ENCODE assay signal across 11 cellular contexts in the genomic region with DNA sequence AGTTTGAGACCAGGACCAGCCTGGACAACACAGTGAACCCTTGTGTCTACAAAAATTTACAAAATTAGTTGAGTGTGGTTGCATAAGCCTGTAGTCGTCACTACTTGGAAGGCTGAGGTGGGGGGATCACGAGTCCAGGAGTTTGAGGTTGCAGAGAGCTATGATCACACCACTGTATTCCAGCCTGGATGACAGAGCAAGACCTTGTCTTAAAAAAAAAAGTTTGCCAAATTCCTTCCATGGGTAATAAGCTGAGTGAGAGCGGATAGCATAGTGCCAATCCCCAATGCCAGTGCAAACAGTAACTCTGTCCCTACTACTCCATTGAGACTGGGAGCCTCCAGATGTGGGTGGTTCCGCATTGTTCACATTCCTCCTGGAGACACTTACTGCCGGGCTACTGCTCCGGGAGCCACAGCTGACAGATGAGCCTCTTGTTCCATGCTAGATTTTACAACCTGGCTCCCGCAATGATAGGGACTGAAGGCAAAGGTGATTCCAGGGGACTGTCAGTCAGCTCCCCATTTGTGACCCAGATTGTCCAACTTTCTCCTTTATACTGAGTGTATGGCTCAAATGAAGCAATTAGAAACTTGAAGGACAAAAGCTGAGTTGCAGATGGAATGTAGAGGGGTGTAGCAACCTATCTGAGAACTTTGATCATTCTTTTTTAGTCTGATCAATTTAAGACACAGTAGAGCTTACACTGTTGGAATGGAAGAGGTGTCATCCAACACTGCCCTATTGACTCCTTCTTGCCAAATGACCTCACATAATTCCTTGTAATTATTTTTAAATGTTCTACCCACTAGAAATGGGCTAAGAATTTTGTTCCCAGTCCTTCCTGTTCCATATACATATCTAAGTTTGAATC. TPM values are rescaled to one million over a fixed set of nuclear protein-coding genes. Genes with fewer than 3 reads are reported as not detected.
A peak's percentile ranks its signal among the peaks of the same experiment; 100 is the strongest.
DNase-seq lines count a peak whose midpoint lies in the region; ATAC-seq and TF ChIP-seq lines count a peak whose summit lies in the region.
"Had no signal": no experiment of that assay in that cellular context is flagged by ENCODE, and none has a peak within 500 bp of the region (broad histone marks: within the 10 kb centered on the region; RNA-seq: fewer than 3 reads in every experiment).

No MANE protein-coding gene starts in this region.

- TF ChIP-seq CTCF in fibroblast of villous mesenchyme (IDR thresholded peaks at IDR 0.05; ENCODE audit: insufficient read depth, low read depth, low read length), result no peak

- DNase-seq in ELF-1 (ENCODE audit: low read depth, low spot score) (peak; percentile 84), RPMI7951 (ENCODE audit: low read depth) (peak; percentile 78), fibroblast of villous mesenchyme (ENCODE audit: low read depth) (peak; percentile 74), renal cortical epithelial cell (ENCODE audit: low read depth) (peak; percentile 71), NCI-H2107 (lab: John Stamatoyannopoulos, UW) (no peak)
- DNase-seq: activated gamma-delta T cell, left cardiac atrium, NCI-H1105 treated with DMSO at 0.1 percent for 48 hours had no signal

- no peak overlapping the region for H3K4me3 ChIP-seq in fibroblast of villous mesenchyme (ENCODE audit: low read depth, low read length)

- ATAC-seq in HG03460 (IDR thresholded peaks at IDR 0.05; ENCODE audit: unreplicated experiment), result no peak
- ATAC-seq in GM19328 (IDR thresholded peaks at IDR 0.05; ENCODE audit: unreplicated experiment), result no peak
- no peak for ATAC-seq in GM18519 (IDR thresholded peaks at IDR 0.05; ENCODE audit: low FRiP score, unreplicated experiment)

RNA-seq across cellular contexts. Expression of a gene that starts 13.4 kb away (rescaled TPM):
- 98.9 and 127 TPM in 2 replicates for total RNA-seq in RPMI7951 (2014; rRNA removed; shearing (Covaris generic))
- total RNA-seq in fibroblast of villous mesenchyme (475 and 524 TPM in 2 replicates), renal cortical epithelial cell (88.8 and 301 TPM in 2 replicates)
